In the genomic region with DNA sequence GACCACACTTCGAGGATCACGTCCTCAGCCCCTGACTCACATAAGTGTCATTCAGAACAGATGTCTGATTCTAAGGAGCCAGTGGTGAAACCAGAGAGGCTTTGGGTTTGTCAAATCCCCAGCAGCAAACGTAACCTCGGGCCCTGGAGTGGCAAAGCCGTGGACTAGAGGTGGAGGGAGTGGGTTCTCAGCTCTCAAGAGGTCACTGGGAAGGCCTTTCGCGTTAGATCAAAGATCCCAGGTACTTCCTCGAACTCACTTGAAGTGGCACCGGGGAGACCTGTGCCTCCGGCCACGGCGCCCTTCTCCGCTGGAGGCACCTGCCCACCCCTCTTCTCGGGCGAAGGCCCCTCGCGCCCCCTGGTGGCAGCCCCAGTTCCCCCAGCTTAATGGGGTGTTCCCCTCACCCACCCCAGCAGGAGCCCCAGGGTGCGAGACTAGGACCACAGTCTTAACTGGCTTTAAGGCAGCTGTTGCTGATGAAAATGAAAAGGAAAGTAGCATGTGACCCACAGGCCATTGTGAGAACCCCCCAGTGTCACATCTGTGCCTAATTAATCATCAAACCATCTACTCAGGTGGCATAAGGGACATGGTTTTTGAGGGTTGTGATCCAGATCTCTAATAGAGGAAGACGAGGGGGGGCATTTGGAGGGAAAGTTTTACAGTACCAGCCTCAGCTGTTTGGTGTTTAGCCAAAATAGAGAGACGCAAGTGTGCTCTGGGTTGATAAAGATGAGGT, we compare ENCODE assay signal across 9 cellular contexts. TPM values are rescaled to one million over a fixed set of nuclear protein-coding genes. Genes with fewer than 3 reads are reported as not detected.
DNase-seq lines count a peak whose midpoint lies in the region; ATAC-seq, FAIRE-seq and TF ChIP-seq lines count a peak whose summit lies in the region.
"Had no signal": no experiment of that assay in that cellular context is flagged by ENCODE, and none has a peak within 500 bp of the region (broad histone marks: within the 10 kb centered on the region; RNA-seq: fewer than 3 reads in every experiment).

No MANE protein-coding gene starts in this region.

- no peaks in the 10 kb centered on the region for H3K9me3 Mint-ChIP-seq in CD4-positive, alpha-beta memory T cell

- no peaks in the 10 kb centered on the region for H3K36me3 ChIP-seq in CD4-positive, alpha-beta memory T cell (ENCODE audit: insufficient read depth, low read length)
- H3K36me3 ChIP-seq in osteoblast (ENCODE audit: insufficient read depth, low read length) (no peaks in the 10 kb centered on the region), thymus (ENCODE audit: control insufficient read depth, insufficient read depth) (no peaks in the 10 kb centered on the region)

- intact Hi-C loops in CD4-positive, alpha-beta memory T cell (cut with micrococcal nuclease) = loop anchor here (1.0 to 10.0 kb wide), 3 partner anchors 130 to 496 kb away; no protein-coding TSS in a partner anchor

- no peaks in the 10 kb centered on the region for H3K9me3 ChIP-seq in CD4-positive, alpha-beta memory T cell (ENCODE audit: control insufficient read depth in 1 of 2, low read length in 2 of 2)
- H3K9me3 ChIP-seq in osteoblast (ENCODE audit: low read depth, low read length) (no peaks in the 10 kb centered on the region), thymus (ENCODE audit: control insufficient read depth) (no peaks in the 10 kb centered on the region)

- TF ChIP-seq CTCF in osteoblast (IDR thresholded peaks at IDR 0.05; ENCODE audit: extremely low read depth, low read depth, low read length) = peak; percentile 71

- H3K27ac Mint-ChIP-seq in CD4-positive, alpha-beta memory T cell = peak overlapping the region in 3 of 7 donors; percentile 25 to 45 (median 27)

- DNase-seq in CD4-positive, alpha-beta memory T cell = peak; percentile 75 to 80 (median 76)
- DNase-seq in RPMI7951 (ENCODE audit: low read depth) (peak; percentile 28), frontal cortex (ENCODE audit: low spot score in 2 of 2) (peak; percentile 39 to 52), osteoblast (ENCODE audit: insufficient read length, low spot score, missing footprints) (peak; percentile 90)
- DNase-seq in activated T-helper 9 cell treated with anti-CD3 and anti-CD28 coated beads, Interleukin-2, amount 50 U/mL, for 16 hours (ENCODE audit: low read depth) = peak; percentile 74

- peaks cover 5% of the 10 kb centered on the region for H3K27me3 ChIP-seq in CD4-positive, alpha-beta memory T cell (ENCODE audit: insufficient read depth, low read length)
- H3K27me3 ChIP-seq in osteoblast (ENCODE audit: insufficient read depth, low read length) = peaks cover 41% of the 10 kb centered on the region
- no peaks in the 10 kb centered on the region for H3K27me3 ChIP-seq in thymus (ENCODE audit: control insufficient read depth, insufficient read depth)

- H3K4me3 ChIP-seq in CD4-positive, alpha-beta memory T cell (ENCODE audit: low read length in 2 of 2) = peak overlapping the region; percentile 49 to 62
- H3K4me3 ChIP-seq in osteoblast (ENCODE audit: insufficient read depth, low read length) (peak overlapping the region; percentile 64), thymus (ENCODE audit: low read length) (peak overlapping the region; percentile 58)

- H4K20me1 ChIP-seq in osteoblast (ENCODE audit: insufficient read depth, low read length) = no peaks in the 10 kb centered on the region

- H2AFZ ChIP-seq in osteoblast (ENCODE audit: low read length) = peak overlapping the region; percentile 77

- H3K4me2 ChIP-seq in osteoblast (ENCODE audit: insufficient read depth, low read length) = peak overlapping the region; percentile 95

- H3K36me3 Mint-ChIP-seq in CD4-positive, alpha-beta memory T cell = no peaks in the 10 kb centered on the region

- ATAC-seq in GM19438 (IDR thresholded peaks at IDR 0.05; ENCODE audit: low read depth, unreplicated experiment) (peak; percentile 77), HG03565 (IDR thresholded peaks at IDR 0.05; ENCODE audit: unreplicated experiment) (peak; percentile 78)

- POLR2A ChIA-PET in CD4-positive, alpha-beta memory T cell (lab: Charles Lee; ENCODE audit: partially characterized antibody) = interaction anchor here (1.4 kb wide), 1 partner anchor 43 kb away, joined by 6 read pairs; no protein-coding TSS in a partner anchor

- CTCF ChIA-PET in CD4-positive, alpha-beta memory T cell (lab: Charles Lee; ENCODE audit: partially characterized antibody) = interaction anchor here (0.6 to 3.9 kb wide), 26 partner anchors 9 to 503 kb away, joined by 3 to 38 read pairs (median 3); no protein-coding TSS in a partner anchor

- H3K4me1 Mint-ChIP-seq in CD4-positive, alpha-beta memory T cell = peaks cover 4 to 24% (median 15%) of the 10 kb centered on the region in 4 donors

- H3K27ac ChIP-seq in CD4-positive, alpha-beta memory T cell (ENCODE audit: low read depth, low read length) = no peak overlapping the region
- H3K27ac ChIP-seq in osteoblast (ENCODE audit: low read depth, low read length) (no peak overlapping the region), thymus (ENCODE audit: low read depth) (no peak overlapping the region)

- H3K4me3 Mint-ChIP-seq in CD4-positive, alpha-beta memory T cell = peak overlapping the region; percentile 79 to 88 (median 82)

- H3K4me1 ChIP-seq in CD4-positive, alpha-beta memory T cell (ENCODE audit: insufficient read depth, low read length) = peaks cover 19% of the 10 kb centered on the region
- H3K4me1 ChIP-seq in osteoblast (ENCODE audit: insufficient read depth, low read length) = peaks cover 12% of the 10 kb centered on the region
- peaks cover 20% of the 10 kb centered on the region for H3K4me1 ChIP-seq in thymus (ENCODE audit: control insufficient read depth, insufficient read depth, low read length)

- peaks cover 6 to 9% of the 10 kb centered on the region in 2 donors for H3K27me3 Mint-ChIP-seq in CD4-positive, alpha-beta memory T cell

- FAIRE-seq in frontal cortex (lab: Jason Lieb, UNC) = no peak
- FAIRE-seq: endometrium had no signal

- WGBS in thymus = 6% methylated on average over 20 of the region's 20 CpGs

- no peaks in the 10 kb centered on the region for H3K79me2 ChIP-seq in osteoblast (ENCODE audit: insufficient read depth, low read length)

RNA-seq across cellular contexts. Expression of gene ESR2, which starts 0.7 kb away (rescaled TPM):
- total RNA-seq in CD4-positive, alpha-beta memory T cell = not detected
- polyA plus RNA-seq in CD4-positive, alpha-beta memory T cell = under 1 TPM; 0.12 to 0.59 TPM
- 0.10 and 0.12 TPM in 2 replicates for total RNA-seq in RPMI7951 (2014; rRNA removed; shearing (Covaris generic))
- total RNA-seq in frontal cortex (1.2 TPM), osteoblast (not detected in 2 replicates)
- polyA plus RNA-seq in thymus = 2.3 TPM

Comparison
In these comparisons a context has a peak if more than half of its experiments do, and no peak if none do; other contexts are left out.
1. DNase-seq: peak in every context shown above with its lines; median percentile 90 in osteoblast; 76 in CD4-positive, alpha-beta memory T cell; 74 in activated T-helper 9 cell treated with anti-CD3 and anti-CD28 coated beads, Interleukin-2, amount 50 U/mL, for 16 hours; 46 in frontal cortex; 28 in RPMI7951.